18 cellular contexts compared by ENCODE assay signal in genomic region chr22:41250127-41250526, GRCh38. TPM values are rescaled to one million over a fixed set of nuclear protein-coding genes. Genes with fewer than 3 reads are reported as not detected.
DNase-seq lines count a peak whose midpoint lies in the region; ATAC-seq, FAIRE-seq and TF ChIP-seq lines count a peak whose summit lies in the region.
"Had no signal": no experiment of that assay in that cellular context is flagged by ENCODE, and none has a peak within 500 bp of the region (broad histone marks: within the 10 kb centered on the region; RNA-seq: fewer than 3 reads in every experiment).

No MANE protein-coding gene starts in this region.

- ATAC-seq in pancreas, result no peak
- ATAC-seq: HCT116 had no signal

- H3K4me3 Mint-ChIP-seq in activated naive CD4-positive, alpha-beta T cell treated with anti-CD3 and anti-CD28 coated beads, Interleukin-2, amount 10 ng/mL, durations not matched to agents 7 days and 5 days, result no peak overlapping the region
- H3K4me3 Mint-ChIP-seq in endothelial cell (ENCODE audit: unreplicated experiment), result peak overlapping the region; percentile 15
- H3K4me3 Mint-ChIP-seq: CD4-positive, CD25-positive, alpha-beta regulatory T cell had no signal

- FAIRE-seq in pancreas (lab: Jason Lieb, UNC), result no peak
- FAIRE-seq: D721Med, H54 had no signal

- H3K4me1 ChIP-seq in pancreas, result no peaks in the 10 kb centered on the region

- H3K27ac Mint-ChIP-seq in activated naive CD4-positive, alpha-beta T cell treated with anti-CD3 and anti-CD28 coated beads, Interleukin-2, amount 10 ng/mL, durations not matched to agents 7 days and 5 days, result peak overlapping the region; percentile 45
- no peak overlapping the region for H3K27ac Mint-ChIP-seq in endothelial cell (ENCODE audit: unreplicated experiment)
- H3K27ac Mint-ChIP-seq: CD4-positive, CD25-positive, alpha-beta regulatory T cell had no signal

- H3K9me3 Mint-ChIP-seq in activated naive CD4-positive, alpha-beta T cell treated with anti-CD3 and anti-CD28 coated beads, Interleukin-2, amount 10 ng/mL, durations not matched to agents 7 days and 5 days, result no peaks in the 10 kb centered on the region
- no peaks in the 10 kb centered on the region for H3K9me3 Mint-ChIP-seq in endothelial cell (ENCODE audit: unreplicated experiment)
- H3K9me3 Mint-ChIP-seq: CD4-positive, CD25-positive, alpha-beta regulatory T cell had no signal

- no peak overlapping the region for H3K4me3 ChIP-seq in pancreas
- H3K4me3 ChIP-seq: BLaER1 treated with 17β-estradiol and CSF1 and Interleukin-3, amounts not matched to agents 10 nM and 100 nM had no signal

- no peak for DNase-seq in activated naive CD4-positive, alpha-beta T cell treated with anti-CD3 and anti-CD28 coated beads, Interleukin-2, amount 10 ng/mL, durations not matched to agents 7 days and 5 days
- no peak for DNase-seq in activated naive CD4-positive, alpha-beta T cell treated with anti-CD3 and anti-CD28 coated beads, Interleukin-2, amount 50 U/mL, for 16 hours
- DNase-seq in RWPE1 (ENCODE audit: low spot score), result no peak
- DNase-seq in endothelial cell (ENCODE audit: low spot score), result no peak
- no peak for DNase-seq in pancreas
- DNase-seq in AG08396 (ENCODE audit: low spot score), result no peak
- no peak for DNase-seq in COLO668 (lab: John Stamatoyannopoulos, UW; ENCODE audit: unreplicated experiment)
- DNase-seq: 8988T; CD4-positive, CD25-positive, alpha-beta regulatory T cell; DMS153; DND-41; GDM1; KBM-7 had no signal

- H3K9me3 ChIP-seq in pancreas, result no peaks in the 10 kb centered on the region
- H3K9me3 ChIP-seq: BLaER1 treated with 17β-estradiol and CSF1 and Interleukin-3, amounts not matched to agents 10 nM and 100 nM had no signal

- peaks cover 4 to 58% (median 38%) of the 10 kb centered on the region in 3 donors for H3K36me3 ChIP-seq in pancreas

- H3K27me3 Mint-ChIP-seq in activated naive CD4-positive, alpha-beta T cell treated with anti-CD3 and anti-CD28 coated beads, Interleukin-2, amount 10 ng/mL, durations not matched to agents 7 days and 5 days, result no peaks in the 10 kb centered on the region
- peaks cover 9% of the 10 kb centered on the region for H3K27me3 Mint-ChIP-seq in endothelial cell (ENCODE audit: unreplicated experiment)
- H3K27me3 Mint-ChIP-seq: CD4-positive, CD25-positive, alpha-beta regulatory T cell had no signal

- H3K27me3 ChIP-seq in pancreas, result no peaks in the 10 kb centered on the region
- H3K27me3 ChIP-seq: BLaER1 treated with 17β-estradiol and CSF1 and Interleukin-3, amounts not matched to agents 10 nM and 100 nM had no signal

- POLR2A ChIA-PET in RWPE1 (lab: Yijun Ruan, JAX; ENCODE audit: low non-redundant PET), result no interaction called here

- peak overlapping the region; percentile 82 for H3K27ac ChIP-seq in RWPE1
- H3K27ac ChIP-seq in pancreas, result no peak overlapping the region
- H3K27ac ChIP-seq: BLaER1 treated with 17β-estradiol and CSF1 and Interleukin-3, amounts not matched to agents 10 nM and 100 nM; HL-60 had no signal

- CTCF ChIA-PET in activated naive CD4-positive, alpha-beta T cell treated with anti-CD3 and anti-CD28 coated beads, Interleukin-2, amount 10 ng/mL, durations not matched to agents 7 days and 5 days (lab: Charles Lee), result no interaction called here
- CTCF ChIA-PET in RWPE1 (lab: Yijun Ruan, JAX), result no interaction called here

- H3K36me3 Mint-ChIP-seq in activated naive CD4-positive, alpha-beta T cell treated with anti-CD3 and anti-CD28 coated beads, Interleukin-2, amount 10 ng/mL, durations not matched to agents 7 days and 5 days, result peaks cover 43% of the 10 kb centered on the region
- peaks cover 19% of the 10 kb centered on the region for H3K36me3 Mint-ChIP-seq in endothelial cell (ENCODE audit: low read depth, unreplicated experiment)

- intact Hi-C loops in pancreas (cut with DNase I), result no loop called here

- TF ChIP-seq CTCF in RWPE1 (conservative IDR thresholded peaks at IDR 0.05; ENCODE audit: low read depth), result no peak
- TF ChIP-seq CTCF in endothelial cell (IDR thresholded peaks at IDR 0.05; ENCODE audit: unreplicated experiment), result no peak
- no peak for TF ChIP-seq CTCF in pancreas (IDR thresholded peaks at IDR 0.05)

- 95 to 96% methylated on average over 12 of the region's 12 CpGs for WGBS in pancreas, 2 donors

- H3K4me1 Mint-ChIP-seq in activated naive CD4-positive, alpha-beta T cell treated with anti-CD3 and anti-CD28 coated beads, Interleukin-2, amount 10 ng/mL, durations not matched to agents 7 days and 5 days, result no peaks in the 10 kb centered on the region
- no peaks in the 10 kb centered on the region for H3K4me1 Mint-ChIP-seq in endothelial cell (ENCODE audit: unreplicated experiment)
- H3K4me1 Mint-ChIP-seq: CD4-positive, CD25-positive, alpha-beta regulatory T cell had no signal

RNA-seq across cellular contexts. Expression of gene CHADL, which starts 9.4 kb away (rescaled TPM):
- 1.2 TPM for total RNA-seq in endothelial cell (ENCODE audit: unreplicated experiment)
- total RNA-seq in pancreas, result 1 to 10 TPM in 5 of 6 donors, under 1 TPM in 1; 0.95 to 3.1 (median 1.6) TPM
- 1 to 10 TPM; 4.5 to 4.9 TPM for polyA plus RNA-seq in pancreas

RNA-seq across cellular contexts. Expression of gene RANGAP1, which starts 35.9 kb away (rescaled TPM):
- total RNA-seq in endothelial cell (ENCODE audit: unreplicated experiment), result 71.5 TPM
- total RNA-seq in pancreas, result 10 to 100 TPM; 26.8 to 42.2 (median 30.6) TPM
- 10 to 100 TPM; 68.2 to 87.9 TPM for polyA plus RNA-seq in pancreas

RNA-seq across cellular contexts. Expression of gene L3MBTL2, which starts 45.0 kb away (rescaled TPM):
- total RNA-seq in endothelial cell (ENCODE audit: unreplicated experiment) (20.1 TPM), pancreas (10 to 100 TPM in 2 of 6 donors, 1 to 10 TPM in 4; 7.9 to 13.2 (median 9.4) TPM)
- 10 to 100 TPM; 11.9 to 15.9 TPM for polyA plus RNA-seq in pancreas

RNA-seq across cellular contexts. Expression of gene ZC3H7B, which starts 51.2 kb away (rescaled TPM):
- 69.2 TPM for total RNA-seq in endothelial cell (ENCODE audit: unreplicated experiment)
- 10 to 100 TPM; 20.9 to 46.8 (median 27.0) TPM for total RNA-seq in pancreas
- 10 to 100 TPM; 24.7 to 36.3 TPM for polyA plus RNA-seq in pancreas
